Comparison of ENCODE assay signal across 31 cellular contexts in the genomic region with DNA sequence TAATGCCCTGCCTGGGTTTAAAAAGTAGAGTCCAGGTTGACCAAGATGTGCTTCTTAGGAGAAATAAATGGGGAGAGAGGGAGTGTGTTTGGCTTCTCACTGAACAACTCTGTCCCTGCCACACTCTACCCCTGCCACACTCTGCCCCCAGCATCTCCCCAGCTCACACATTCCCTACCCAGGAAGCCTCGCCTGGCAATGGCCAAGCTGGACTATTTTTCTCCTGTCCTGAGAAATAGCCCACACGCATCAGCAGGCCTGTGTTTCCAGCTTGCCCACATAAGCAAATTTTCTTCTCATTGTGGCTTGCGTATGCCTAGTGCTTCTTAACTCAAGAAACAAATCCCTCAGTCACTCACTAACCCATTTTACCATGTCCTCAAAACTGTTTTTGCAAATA. TPM values are rescaled to one million over a fixed set of nuclear protein-coding genes. Genes with fewer than 3 reads are reported as not detected.
"Had no signal": no experiment of that assay in that cellular context is flagged by ENCODE, and none has a peak within 500 bp of the region (broad histone marks: within the 10 kb centered on the region; RNA-seq: fewer than 3 reads in every experiment).

No MANE protein-coding gene starts in this region.

- H3K4me3 ChIP-seq: ascending aorta, cardiac muscle cell, SJCRH30, SK-N-MC had no signal

- ATAC-seq: activated CD4-positive, alpha-beta T cell treated with anti-CD3 and anti-CD28 coated beads for 36 hours; activated CD4-positive, CD25-positive, alpha-beta regulatory T cell treated with anti-CD3 and anti-CD28 coated beads, Interleukin-2, amount 50 U/mL, for 24 hours; activated CD8-positive, alpha-beta T cell treated with anti-CD3 and anti-CD28 coated beads, Interleukin-2, amount 10 ng/mL, durations not matched to agents 7 days and 5 days; Panc1 had no signal

- H3K27ac ChIP-seq: ascending aorta, cardiac muscle cell, SJCRH30, SK-N-MC had no signal

- H3K4me1 Mint-ChIP-seq: activated CD4-positive, alpha-beta T cell treated with anti-CD3 and anti-CD28 coated beads for 36 hours; activated CD4-positive, alpha-beta T cell treated with anti-CD3 and anti-CD28 coated beads, Interleukin-2, amount 10 ng/mL, durations not matched to agents 7 days and 5 days; activated naive CD4-positive, alpha-beta T cell treated with anti-CD3 and anti-CD28 coated beads, Interleukin-2, amount 50 U/mL, for 24 hours; activated naive CD8-positive, alpha-beta T cell treated with anti-CD3 and anti-CD28 coated beads, Interleukin-2, amount 10 ng/mL, durations not matched to agents 7 days and 5 days; central memory CD8-positive, alpha-beta T cell had no signal

- H3K4me3 Mint-ChIP-seq: activated CD4-positive, alpha-beta T cell treated with anti-CD3 and anti-CD28 coated beads for 36 hours; activated CD4-positive, alpha-beta T cell treated with anti-CD3 and anti-CD28 coated beads, Interleukin-2, amount 10 ng/mL, durations not matched to agents 7 days and 5 days; activated CD8-positive, alpha-beta T cell treated with anti-CD3 and anti-CD28 coated beads, Interleukin-2, amount 10 ng/mL, durations not matched to agents 7 days and 5 days; activated naive CD4-positive, alpha-beta T cell treated with anti-CD3 and anti-CD28 coated beads, Interleukin-2, amount 50 U/mL, for 24 hours; activated naive CD8-positive, alpha-beta T cell treated with anti-CD3 and anti-CD28 coated beads, Interleukin-2, amount 10 ng/mL, durations not matched to agents 7 days and 5 days; activated T-cell treated with anti-CD3 and anti-CD28 coated beads, Interleukin-2, amount 50 U/mL, for 24 hours; central memory CD8-positive, alpha-beta T cell had no signal

- H3K27me3 Mint-ChIP-seq: activated CD4-positive, alpha-beta T cell treated with anti-CD3 and anti-CD28 coated beads for 36 hours; activated CD4-positive, alpha-beta T cell treated with anti-CD3 and anti-CD28 coated beads, Interleukin-2, amount 10 ng/mL, durations not matched to agents 7 days and 5 days; activated naive CD4-positive, alpha-beta T cell treated with anti-CD3 and anti-CD28 coated beads, Interleukin-2, amount 50 U/mL, for 24 hours; activated T-cell treated with anti-CD3 and anti-CD28 coated beads, Interleukin-2, amount 50 U/mL, for 24 hours had no signal

- H3K9me3 Mint-ChIP-seq: activated CD4-positive, alpha-beta T cell treated with anti-CD3 and anti-CD28 coated beads, Interleukin-2, amount 10 ng/mL, durations not matched to agents 7 days and 5 days; activated naive CD4-positive, alpha-beta T cell treated with anti-CD3 and anti-CD28 coated beads, Interleukin-2, amount 50 U/mL, for 24 hours; activated naive CD8-positive, alpha-beta T cell treated with anti-CD3 and anti-CD28 coated beads, Interleukin-2, amount 10 ng/mL, durations not matched to agents 7 days and 5 days; activated T-cell treated with anti-CD3 and anti-CD28 coated beads, Interleukin-2, amount 50 U/mL, for 24 hours; activated T-helper 2 cell treated with anti-CD3 and anti-CD28 coated beads, Interferon-gamma antibody, Interleukin-2, Interleukin-4, amounts not matched to agents 10 μg/mL and 5 μg/mL and 100 μg/mL, durations not matched to agents 14 hours and 24 hours and 36 hours; central memory CD8-positive, alpha-beta T cell had no signal

- H3K36me3 Mint-ChIP-seq: activated naive CD4-positive, alpha-beta T cell treated with anti-CD3 and anti-CD28 coated beads, Interleukin-2, amount 50 U/mL, for 24 hours; activated naive CD8-positive, alpha-beta T cell treated with anti-CD3 and anti-CD28 coated beads, Interleukin-2, amount 10 ng/mL, durations not matched to agents 7 days and 5 days had no signal

- H3K27ac Mint-ChIP-seq: activated CD4-positive, alpha-beta T cell treated with anti-CD3 and anti-CD28 coated beads for 36 hours; activated CD4-positive, alpha-beta T cell treated with anti-CD3 and anti-CD28 coated beads, Interleukin-2, amount 10 ng/mL, durations not matched to agents 7 days and 5 days; activated CD8-positive, alpha-beta T cell treated with anti-CD3 and anti-CD28 coated beads, Interleukin-2, amount 10 ng/mL, durations not matched to agents 7 days and 5 days; activated naive CD4-positive, alpha-beta T cell treated with anti-CD3 and anti-CD28 coated beads, Interleukin-2, amount 50 U/mL, for 24 hours; activated naive CD8-positive, alpha-beta T cell treated with anti-CD3 and anti-CD28 coated beads, Interleukin-2, amount 10 ng/mL, durations not matched to agents 7 days and 5 days; activated T-cell treated with anti-CD3 and anti-CD28 coated beads, Interleukin-2, amount 50 U/mL, for 24 hours; activated T-helper 2 cell treated with anti-CD3 and anti-CD28 coated beads, Interferon-gamma antibody, Interleukin-2, Interleukin-4, amounts not matched to agents 10 μg/mL and 5 μg/mL and 100 μg/mL, durations not matched to agents 14 hours and 24 hours and 36 hours had no signal

- DNase-seq: activated CD4-positive, alpha-beta T cell treated with anti-CD3 and anti-CD28 coated beads for 36 hours; activated CD4-positive, alpha-beta T cell treated with anti-CD3 and anti-CD28 coated beads, Interleukin-2, amount 10 ng/mL, durations not matched to agents 7 days and 5 days; activated CD4-positive, alpha-beta T cell treated with anti-CD3 and anti-CD28 coated beads, Interleukin-2, amount 50 U/mL, for 48 hours; activated CD8-positive, alpha-beta T cell treated with anti-CD3 and anti-CD28 coated beads, Interleukin-2, amount 10 ng/mL, durations not matched to agents 7 days and 5 days; activated gamma-delta T cell; activated naive CD4-positive, alpha-beta T cell treated with Interleukin-2 at 50 U/mL for 16 hours; activated naive CD8-positive, alpha-beta T cell treated with anti-CD3 and anti-CD28 coated beads, Interleukin-2, amount 10 ng/mL, durations not matched to agents 7 days and 5 days; activated T-cell treated with anti-CD3 and anti-CD28 coated beads, Interleukin-2, amount 50 U/mL, for 24 hours; amygdala; Karpas-422; KBM-7; NCI-H1105; NCI-H1417 treated with DMSO at 0.1 percent for 48 hours; NCI-H187 treated with DMSO at 0.1 percent for 48 hours; NCI-H2081; NCI-H2171 treated with DMSO at 0.1 percent for 48 hours; NCI-H226; NCI-H524; NCI-H69; SHP77; SJCRH30; T1000 had no signal

RNA-seq across cellular contexts. Expression of gene LRRC18, which starts 1.8 kb away (rescaled TPM):
- polyA plus RNA-seq: adipose tissue, cardiac muscle cell had no signal
